Comparison of ENCODE assay signal across 15 cellular contexts in genomic region chr16:21265104-21265825, GRCh38. TPM values are rescaled to one million over a fixed set of nuclear protein-coding genes. Genes with fewer than 3 reads are reported as not detected.
DNase-seq lines count a peak whose midpoint lies in the region; ATAC-seq, FAIRE-seq and TF ChIP-seq lines count a peak whose summit lies in the region.
"Had no signal": no experiment of that assay in that cellular context is flagged by ENCODE, and none has a peak within 500 bp of the region (broad histone marks: within the 10 kb centered on the region; RNA-seq: fewer than 3 reads in every experiment).

No MANE protein-coding gene starts in this region.

- ATAC-seq in HepG2 (no peak), GM21619 (IDR thresholded peaks at IDR 0.05; ENCODE audit: unreplicated experiment) (no peak), lower lobe of right lung (no peak)
- ATAC-seq: WTC11 had no signal

- H3K27ac ChIP-seq in HepG2 (ENCODE audit: extremely low read length, insufficient read depth, low read length) (no peak overlapping the region), lower lobe of right lung (no peak overlapping the region)

- no peak overlapping the region for H3K4me3 ChIP-seq in epithelial cell of esophagus (ENCODE audit: low read length)
- H3K4me3 ChIP-seq in HepG2 (replicated peaks in 1 of 3; ENCODE audit: insufficient read depth in 1 of 3, low read depth in 2 of 3, low read length in 3 of 3) = no peak overlapping the region
- no peak overlapping the region for H3K4me3 ChIP-seq in lower lobe of right lung
- H3K4me3 ChIP-seq: GM12878, smooth muscle cell had no signal

- H3K79me2 ChIP-seq in HepG2 (ENCODE audit: insufficient read depth, low read length) = no peaks in the 10 kb centered on the region

- peak overlapping the region; percentile 76 for H3K4me2 ChIP-seq in HepG2 (ENCODE audit: low read depth, low read length)
- H3K4me2 ChIP-seq: smooth muscle cell had no signal

- intact Hi-C loops in HepG2 (cut with micrococcal nuclease; ENCODE audit: unreplicated experiment) = no loop called here
- intact Hi-C loops in lower lobe of right lung (cut with DNase I) = no loop called here

- in situ Hi-C loops in HepG2 (cut with HindIII; ENCODE audit: extremely low pct_ligation_motif_present, low pct_unique_long_range_greater_than_20kb) = no loop called here

- no peaks in the 10 kb centered on the region for H4K20me1 ChIP-seq in HepG2 (ENCODE audit: insufficient read depth, low read length)

- no peak for TF ChIP-seq RAD21 in HepG2 (CRISPR knock-in tag; IDR thresholded peaks at IDR 0.05)

- H3K4me1 ChIP-seq in HepG2 (ENCODE audit: insufficient read depth, low read length) (peaks cover 55% of the 10 kb centered on the region), lower lobe of right lung (no peaks in the 10 kb centered on the region)

- no peak overlapping the region for H3K9ac ChIP-seq in HepG2 (ENCODE audit: insufficient read depth, low read depth, low read length)

- H3K9me3 ChIP-seq in HepG2 (ENCODE audit: low read length) = no peaks in the 10 kb centered on the region
- H3K9me3 ChIP-seq in lower lobe of right lung = no peaks in the 10 kb centered on the region

- POLR2A ChIA-PET in HepG2 (lab: Yijun Ruan, JAX) = interaction anchor here (1.4 to 2.5 kb wide), 4 partner anchors 10 to 78 kb away, joined by 4 to 17 read pairs (median 11); partner anchors contain the start of gene ANKS4B

- peak; percentile 20 for DNase-seq in HK-2 (ENCODE audit: unreplicated experiment)
- peak; percentile 31 for DNase-seq in epithelial cell of esophagus (ENCODE audit: low read depth)
- DNase-seq in HepG2 (ENCODE audit: low spot score) = no peak
- DNase-seq in superior temporal gyrus (ENCODE audit: extremely low spot score) = peak; percentile 54
- DNase-seq in NCI-H748 treated with DMSO at 0.1 percent for 48 hours (lab: John Stamatoyannopoulos, UW) = no peak
- DNase-seq in lower lobe of right lung = no peak
- DNase-seq: activated naive CD4-positive, alpha-beta T cell; DMS79 treated with DMSO at 0.1 percent for 48 hours; NCI-H187 treated with DMSO at 0.1 percent for 48 hours had no signal

- H3K27me3 ChIP-seq in HepG2 (ENCODE audit: control insufficient read depth in 1 of 2, insufficient read depth in 2 of 2, low read length in 2 of 2) = no peaks in the 10 kb centered on the region
- no peaks in the 10 kb centered on the region for H3K27me3 ChIP-seq in lower lobe of right lung (ENCODE audit: low read depth)

- H2AFZ ChIP-seq in HepG2 (ENCODE audit: low read length) = no peak overlapping the region

- TF ChIP-seq CTCF in epithelial cell of esophagus (IDR thresholded peaks at IDR 0.05; ENCODE audit: insufficient read depth, low read depth, low read length, missing control alignments) = no peak
- no peak for TF ChIP-seq CTCF in HepG2 (CRISPR knock-in tag; IDR thresholded peaks at IDR 0.05)
- TF ChIP-seq CTCF in lower lobe of right lung (IDR thresholded peaks at IDR 0.05) = no peak

- TF ChIP-seq POLR2A in HepG2 (IDR thresholded peaks at IDR 0.05; ENCODE audit: insufficient read depth in 1 of 2, low read depth in 2 of 2, low read length in 2 of 2) = no peak

- CTCF ChIA-PET in HepG2 (lab: Yijun Ruan, JAX; ENCODE audit: low intra/inter-chr PET ratio, low total read pairs) = no interaction called here

- no peak for FAIRE-seq in HepG2 (lab: Jason Lieb, UNC)
- FAIRE-seq: GM12878 had no signal

- WGBS in HepG2 (ENCODE audit: low lambda C conversion rate) = 78% methylated on average over 9 of the region's 9 CpGs

- BruUV-seq in HepG2 (replicated peaks; lab: Mats Ljungman, UMichigan) = no TSS peak

- H3K36me3 ChIP-seq in HepG2 (replicated peaks in 1 of 2; ENCODE audit: control insufficient read depth in 1 of 2, insufficient read depth in 2 of 2, low read length in 2 of 2) (no peaks in the 10 kb centered on the region), lower lobe of right lung (no peaks in the 10 kb centered on the region)

- TF ChIP-seq EP300 in HepG2 (IDR thresholded peaks at IDR 0.05; ENCODE audit: low read depth in 2 of 2, low read length in 2 of 2) = no peak
- TF ChIP-seq EP300 in HepG2 (CRISPR knock-in tag; IDR thresholded peaks at IDR 0.05; ENCODE audit: borderline replicate concordance) = no peak

TF ChIP-seq in HepG2, 621 proteins besides CTCF, POLR2A, EP300 and RAD21 (continues in another document):
- no peak for TF ChIP-seq ZNF737 (CRISPR knock-in tag; IDR thresholded peaks at IDR 0.05; ENCODE audit: borderline replicate concordance)
- TF ChIP-seq ZNF382 (CRISPR knock-in tag; IDR thresholded peaks at IDR 0.05; ENCODE audit: borderline replicate concordance) = no peak

RNA-seq across cellular contexts. Expression of gene CRYM, which starts 12.8 kb away (rescaled TPM):
- total RNA-seq in HepG2 (2016; rRNA removed; fragmentation: Illumina TruSeq; extraction: Trizol) (1.9 and 2.4 TPM in 2 replicates), lower lobe of right lung (9.3 TPM)
- 0.53 and 0.91 TPM in 2 replicates for total RNA-seq in HepG2 (2016; cell fraction: cytosol; rRNA removed; fragmentation: Illumina TruSeq; extraction: Trizol; ENCODE audit: low read depth)
- total RNA-seq in HepG2 (2016; cell fraction: insoluble cytoplasmic fraction; rRNA removed; fragmentation: Illumina TruSeq; extraction: Trizol) = 1.5 and 2.2 TPM in 2 replicates
- 0.45 and 0.74 TPM in 2 replicates for total RNA-seq in HepG2 (2016; cell fraction: membrane; rRNA removed; fragmentation: Illumina TruSeq; extraction: Trizol)
- total RNA-seq in HepG2 (2016; cell fraction: nucleus; rRNA removed; fragmentation: Illumina TruSeq; extraction: Trizol) = 0.71 and 0.72 TPM in 2 replicates
- 2.2 and 2.6 TPM in 2 replicates for polyA plus RNA-seq in HepG2 (2011; rRNA removed)
- 2.3 and 2.5 TPM in 2 replicates for polyA plus RNA-seq in HepG2 (2011; cell fraction: cytosol; rRNA removed)
- polyA plus RNA-seq in HepG2 (2011; cell fraction: nucleus; rRNA removed) = 3.8 and 5.1 TPM in 2 replicates
- polyA plus RNA-seq in HepG2 (2012) = 3.1 and 5.2 TPM in 2 replicates
- 0.28 and 1.1 TPM in 2 replicates for polyA plus RNA-seq in HepG2 (2016; cell fraction: cytosol; fragmentation: Illumina TruSeq; extraction: Trizol; ENCODE audit: low read depth)
- 2.0 TPM in 2 replicates for polyA plus RNA-seq in HepG2 (2016; cell fraction: insoluble cytoplasmic fraction; fragmentation: Illumina TruSeq; extraction: Trizol; ENCODE audit: low read depth)
- polyA plus RNA-seq in HepG2 (2016; cell fraction: membrane; fragmentation: Illumina TruSeq; extraction: Trizol; ENCODE audit: low read depth) = 0.23 and 0.62 TPM in 2 replicates
- polyA plus RNA-seq in HepG2 (2016; cell fraction: nucleus; fragmentation: Illumina TruSeq; extraction: Trizol; ENCODE audit: insufficient read depth, low read depth) = 1.6 and 2.0 TPM in 2 replicates
- 2.0 TPM in 1 of 2 replicates, not detected in the other for polyA minus RNA-seq in HepG2 (2011; rRNA and poly(A)+ RNA removed; ENCODE audit: low replicate concordance)
- polyA minus RNA-seq in HepG2 (2011; cell fraction: cytosol; rRNA and poly(A)+ RNA removed) = 0.69 and 3.2 TPM in 2 replicates
- polyA minus RNA-seq in HepG2 (2011; cell fraction: nucleus; rRNA and poly(A)+ RNA removed) = 0.52 and 0.87 TPM in 2 replicates
- total RNA-seq: lung microvascular endothelial cell, smooth muscle cell had no signal
- polyA plus RNA-seq: smooth muscle cell had no signal

RNA-seq across cellular contexts. Expression of gene ANKS4B, which starts 31.8 kb away (rescaled TPM):
- total RNA-seq in HepG2 (2016; rRNA removed; fragmentation: Illumina TruSeq; extraction: Trizol) = 30.0 and 37.7 TPM in 2 replicates
- total RNA-seq in HepG2 (2016; cell fraction: cytosol; rRNA removed; fragmentation: Illumina TruSeq; extraction: Trizol; ENCODE audit: low read depth) = 7.5 and 7.9 TPM in 2 replicates
- 30.0 and 37.4 TPM in 2 replicates for total RNA-seq in HepG2 (2016; cell fraction: insoluble cytoplasmic fraction; rRNA removed; fragmentation: Illumina TruSeq; extraction: Trizol)
- total RNA-seq in HepG2 (2016; cell fraction: membrane; rRNA removed; fragmentation: Illumina TruSeq; extraction: Trizol) = 16.1 and 18.2 TPM in 2 replicates
- total RNA-seq in HepG2 (2016; cell fraction: nucleus; rRNA removed; fragmentation: Illumina TruSeq; extraction: Trizol) = 17.1 and 18.6 TPM in 2 replicates
- polyA plus RNA-seq in HepG2 (2011; rRNA removed) = 6.5 and 8.0 TPM in 2 replicates
- 5.8 and 8.4 TPM in 2 replicates for polyA plus RNA-seq in HepG2 (2011; cell fraction: cytosol; rRNA removed)
- 3.4 and 5.6 TPM in 2 replicates for polyA plus RNA-seq in HepG2 (2011; cell fraction: nucleus; rRNA removed)
- 7.3 and 13.1 TPM in 2 replicates for polyA plus RNA-seq in HepG2 (2012)
- 1.2 and 1.6 TPM in 2 replicates for polyA plus RNA-seq in HepG2 (2016; cell fraction: cytosol; fragmentation: Illumina TruSeq; extraction: Trizol; ENCODE audit: low read depth)
- polyA plus RNA-seq in HepG2 (2016; cell fraction: insoluble cytoplasmic fraction; fragmentation: Illumina TruSeq; extraction: Trizol; ENCODE audit: low read depth) = 22.7 and 23.5 TPM in 2 replicates
- 3.8 and 4.0 TPM in 2 replicates for polyA plus RNA-seq in HepG2 (2016; cell fraction: membrane; fragmentation: Illumina TruSeq; extraction: Trizol; ENCODE audit: low read depth)
- polyA plus RNA-seq in HepG2 (2016; cell fraction: nucleus; fragmentation: Illumina TruSeq; extraction: Trizol; ENCODE audit: insufficient read depth, low read depth) = 10.6 and 12.9 TPM in 2 replicates
- polyA minus RNA-seq in HepG2 (2011; rRNA and poly(A)+ RNA removed; ENCODE audit: low replicate concordance) = 17.9 TPM in 1 of 2 replicates, not detected in the other
- polyA minus RNA-seq in HepG2 (2011; cell fraction: cytosol; rRNA and poly(A)+ RNA removed) = 11.2 and 14.3 TPM in 2 replicates
- polyA minus RNA-seq in HepG2 (2011; cell fraction: nucleus; rRNA and poly(A)+ RNA removed) = 22.4 and 31.3 TPM in 2 replicates
- total RNA-seq in lower lobe of right lung = not detected
- total RNA-seq: lung microvascular endothelial cell, smooth muscle cell had no signal
- polyA plus RNA-seq: smooth muscle cell had no signal

RNA-seq across cellular contexts. Expression of gene ZP2, which starts 53.9 kb away (rescaled TPM):
- total RNA-seq in HepG2 (2016; rRNA removed; fragmentation: Illumina TruSeq; extraction: Trizol) = not detected in 2 replicates
- not detected in 2 replicates for total RNA-seq in HepG2 (2016; cell fraction: cytosol; rRNA removed; fragmentation: Illumina TruSeq; extraction: Trizol; ENCODE audit: low read depth)
- total RNA-seq in HepG2 (2016; cell fraction: insoluble cytoplasmic fraction; rRNA removed; fragmentation: Illumina TruSeq; extraction: Trizol) = not detected in 2 replicates
- not detected in 2 replicates for total RNA-seq in HepG2 (2016; cell fraction: membrane; rRNA removed; fragmentation: Illumina TruSeq; extraction: Trizol)
- not detected in 2 replicates for total RNA-seq in HepG2 (2016; cell fraction: nucleus; rRNA removed; fragmentation: Illumina TruSeq; extraction: Trizol)
- polyA plus RNA-seq in HepG2 (2011; rRNA removed) = not detected in 2 replicates
- polyA plus RNA-seq in HepG2 (2011; cell fraction: cytosol; rRNA removed) = not detected in 2 replicates
- polyA plus RNA-seq in HepG2 (2011; cell fraction: nucleus; rRNA removed) = not detected in 2 replicates
- not detected in 2 replicates for polyA plus RNA-seq in HepG2 (2012)
- polyA plus RNA-seq in HepG2 (2016; cell fraction: cytosol; fragmentation: Illumina TruSeq; extraction: Trizol; ENCODE audit: low read depth) = not detected in 2 replicates
- not detected in 2 replicates for polyA plus RNA-seq in HepG2 (2016; cell fraction: insoluble cytoplasmic fraction; fragmentation: Illumina TruSeq; extraction: Trizol; ENCODE audit: low read depth)
- polyA plus RNA-seq in HepG2 (2016; cell fraction: membrane; fragmentation: Illumina TruSeq; extraction: Trizol; ENCODE audit: low read depth) = not detected in 2 replicates
- not detected in 2 replicates for polyA plus RNA-seq in HepG2 (2016; cell fraction: nucleus; fragmentation: Illumina TruSeq; extraction: Trizol; ENCODE audit: insufficient read depth, low read depth)
- not detected in 2 replicates for polyA minus RNA-seq in HepG2 (2011; rRNA and poly(A)+ RNA removed; ENCODE audit: low replicate concordance)
- polyA minus RNA-seq in HepG2 (2011; cell fraction: cytosol; rRNA and poly(A)+ RNA removed) = not detected in 2 replicates
- not detected in 2 replicates for polyA minus RNA-seq in HepG2 (2011; cell fraction: nucleus; rRNA and poly(A)+ RNA removed)
- total RNA-seq in lower lobe of right lung = not detected
- total RNA-seq: smooth muscle cell had no signal
- polyA plus RNA-seq: smooth muscle cell, urinary bladder had no signal

Comparison
In these comparisons a context has a peak if more than half of its experiments do, and no peak if none do; other contexts are left out.
1. DNase-seq: peak in HK-2 (single experiment), epithelial cell of esophagus (single experiment) and superior temporal gyrus (single experiment); none in HepG2 (single experiment), NCI-H748 treated with DMSO at 0.1 percent for 48 hours (single experiment) and lower lobe of right lung (single experiment).